Comparison of ENCODE assay signal across 1 cellular context in genomic region chr6:127192911-127193503, GRCh38.
TF ChIP-seq lines count a peak whose summit lies in the region.

No MANE protein-coding gene starts in this region.

TF ChIP-seq in SK-N-SH treated with all-trans-retinoic acid at 6 μM for 48 hours, 23 proteins besides CTCF, POLR2A, EP300 and RAD21 (continued from another document):
- no peak for TF ChIP-seq PATZ1 (CRISPR knock-in tag; IDR thresholded peaks at IDR 0.05; ENCODE audit: borderline replicate concordance)
